Comparison of ENCODE assay signal across 8 cellular contexts in genomic region chrX:46758956-46759644, GRCh38. TPM values are rescaled to one million over a fixed set of nuclear protein-coding genes. Genes with fewer than 3 reads are reported as not detected.
DNase-seq lines count a peak whose midpoint lies in the region; ATAC-seq and TF ChIP-seq lines count a peak whose summit lies in the region.

TSS of gene SLC9A7 (minus strand) at chrX:46759118. CDS start at chrX:46759029, 89 bp downstream.

- H3K36me3 ChIP-seq in ACC112 (ENCODE audit: insufficient read depth, low read length) (no peaks in the 10 kb centered on the region), kidney epithelial cell (ENCODE audit: control insufficient read depth, insufficient read depth, low read length) (no peaks in the 10 kb centered on the region)

- H3K27me3 ChIP-seq in ACC112 (ENCODE audit: insufficient read depth, low read length) (no peaks in the 10 kb centered on the region), kidney epithelial cell (ENCODE audit: control insufficient read depth, insufficient read depth, low read length) (no peaks in the 10 kb centered on the region)

- H3K79me2 ChIP-seq in ACC112 (ENCODE audit: control insufficient read depth, insufficient read depth, low read length, unreplicated experiment) = peaks cover 41% of the 10 kb centered on the region

- H3K27me3 Mint-ChIP-seq in activated B cell treated with CpG ODN at 0.5 μM for 24 hours = no peaks in the 10 kb centered on the region

- H3K4me1 Mint-ChIP-seq in activated B cell treated with CpG ODN at 0.5 μM for 24 hours = peaks cover 43% of the 10 kb centered on the region

- H3K4me3 ChIP-seq in ACC112 (ENCODE audit: low read depth, low read length) (peak within 1 kb of the TSS; percentile 92), kidney epithelial cell (ENCODE audit: low read depth, low read length) (peak within 1 kb of the TSS; percentile 67)

- CTCF ChIA-PET in activated B cell treated with CpG ODN at 0.5 μM for 24 hours (lab: Charles Lee) = interaction anchor here (1.0 to 2.6 kb wide), 4 partner anchors 37 to 204 kb away, joined by 4 to 14 read pairs (median 5); no protein-coding TSS in a partner anchor

- H3K36me3 Mint-ChIP-seq in activated B cell treated with CpG ODN at 0.5 μM for 24 hours (ENCODE audit: low read depth) = peaks cover 15% of the 10 kb centered on the region

- no peak for TF ChIP-seq CTCF in activated B cell treated with CpG ODN at 0.5 μM for 24 hours (IDR thresholded peaks at IDR 0.05)
- peak; percentile 78 for TF ChIP-seq CTCF in kidney epithelial cell (IDR thresholded peaks at IDR 0.05; ENCODE audit: insufficient read depth, low read length, poor library complexity, severe bottlenecking)

- peak within 1 kb of the TSS; percentile 29; the same call in 1 of the 2 replicates for H3K27ac ChIP-seq in ACC112 (ENCODE audit: low read depth, low read length)
- H3K27ac ChIP-seq in caudate nucleus (ENCODE audit: low read depth, low read length) = peak within 1 kb of the TSS; percentile 52

- no peaks in the 10 kb centered on the region for H3K9me3 Mint-ChIP-seq in activated B cell treated with CpG ODN at 0.5 μM for 24 hours

- H3K27ac Mint-ChIP-seq in activated B cell treated with CpG ODN at 0.5 μM for 24 hours = peak within 1 kb of the TSS; percentile 93

- DNase-seq in NCI-H2196 (lab: John Stamatoyannopoulos, UW; ENCODE audit: unreplicated experiment) (peak; percentile 63), activated B cell treated with CpG ODN at 0.5 μM for 24 hours (peak; percentile 81), caudate nucleus (lab: John Stamatoyannopoulos, UW) (peak in 51 of 61 donors; percentile 0 to 79 (median 28)), kidney epithelial cell (ENCODE audit: low read depth) (no peak)
- DNase-seq in stimulated activated CD4-positive, alpha-beta T cell treated with anti-CD3 and anti-CD28 coated beads, Interleukin-1b, Interleukin-23, amount 100 ng/mL, for 1 hour (ENCODE audit: low read depth in 2 of 2) = peak; percentile 37 to 60

- ATAC-seq in GM18867 (IDR thresholded peaks at IDR 0.05; ENCODE audit: unreplicated experiment) (peak; percentile 69), HG03095 (IDR thresholded peaks at IDR 0.05; ENCODE audit: unreplicated experiment) (peak; percentile 68), activated B cell treated with CpG ODN at 0.5 μM for 24 hours (ENCODE audit: low read depth) (peak; percentile 68)

- peak within 1 kb of the TSS; percentile 25 for H2AFZ ChIP-seq in ACC112 (ENCODE audit: low read length, unreplicated experiment)

- intact Hi-C loops in activated B cell treated with CpG ODN at 0.5 μM for 24 hours (cut with micrococcal nuclease) = loop anchor here (1.0 to 5.0 kb wide), 12 partner anchors 33 to 763 kb away; partner anchors contain the start of genes CHST7 and RP2

- peak within 1 kb of the TSS; percentile 96 for H3K4me3 Mint-ChIP-seq in activated B cell treated with CpG ODN at 0.5 μM for 24 hours

- peaks cover 17% of the 10 kb centered on the region for H3K4me1 ChIP-seq in ACC112 (ENCODE audit: control insufficient read depth, insufficient read depth, low read length, unreplicated experiment)

- POLR2A ChIA-PET in activated B cell treated with CpG ODN at 0.5 μM for 24 hours (lab: Charles Lee) = interaction anchor here (0.5 to 1.6 kb wide), 5 partner anchors 33 to 204 kb away, joined by 3 to 7 read pairs (median 6); no protein-coding TSS in a partner anchor

RNA-seq across cellular contexts. Expression of gene SLC9A7, which starts in this region (rescaled TPM):
- total RNA-seq in activated B cell treated with CpG ODN at 0.5 μM for 24 hours (44.5 and 55.1 TPM in 2 replicates), kidney epithelial cell (9.8 and 12.3 TPM in 2 replicates)
